Comparison of ENCODE assay signal across 18 cellular contexts in genomic region chr3:14174483-14174882, GRCh38. TPM values are rescaled to one million over a fixed set of nuclear protein-coding genes. Genes with fewer than 3 reads are reported as not detected.
DNase-seq lines count a peak whose midpoint lies in the region; ATAC-seq, FAIRE-seq and TF ChIP-seq lines count a peak whose summit lies in the region.
"Had no signal": no experiment of that assay in that cellular context is flagged by ENCODE, and none has a peak within 500 bp of the region (broad histone marks: within the 10 kb centered on the region; RNA-seq: fewer than 3 reads in every experiment).

No MANE protein-coding gene starts in this region.

- peaks cover 63% of the 10 kb centered on the region for H3K36me3 Mint-ChIP-seq in CD4-positive, alpha-beta T cell (ENCODE audit: low read depth)

- peak overlapping the region; percentile 79 for H3K4me3 Mint-ChIP-seq in CD4-positive, alpha-beta T cell
- H3K4me3 Mint-ChIP-seq: GM23338, WTC11 had no signal

- CTCF ChIA-PET in CD4-positive, alpha-beta T cell (lab: Charles Lee) = no interaction called here
- CTCF ChIA-PET in HEK293 (lab: Yijun Ruan, JAX) = interaction anchor here (0.9 to 1.2 kb wide), 2 partner anchors 29 to 278 kb away, joined by 3 to 4 read pairs; no protein-coding TSS in a partner anchor

- no peak for TF ChIP-seq CTCF in CD4-positive, alpha-beta T cell (IDR thresholded peaks at IDR 0.05)
- TF ChIP-seq CTCF in HEK293 (tag by site-specific recombination; IDR thresholded peaks at IDR 0.05) = no peak
- no peak for TF ChIP-seq CTCF in keratinocyte (optimal IDR thresholded peaks at IDR 0.05 in 1 of 3, IDR thresholded peaks at IDR 0.05 in 1 of 3, conservative IDR thresholded peaks at IDR 0.05 in 1 of 3; ENCODE audit: extremely low read depth in 1 of 3, insufficient read depth in 2 of 3, low read length in 3 of 3)
- no peak for TF ChIP-seq CTCF in lower lobe of right lung (IDR thresholded peaks at IDR 0.05)

- POLR2A ChIA-PET in CD4-positive, alpha-beta T cell (lab: Charles Lee) = interaction anchor here (0.8 to 3.1 kb wide), 4 partner anchors 30 to 477 kb away, joined by 3 to 33 read pairs (median 18); partner anchors contain the start of genes CCDC174, CHCHD4 and TMEM43
- POLR2A ChIA-PET in HEK293 (lab: Yijun Ruan, JAX) = interaction anchor here (2.9 kb wide), 1 partner anchor 49 kb away, joined by 10 read pairs; the partner anchor contains the start of genes CHCHD4 and TMEM43

- intact Hi-C loops in CD4-positive, alpha-beta T cell (cut with DNase I, micrococcal nuclease) = loop anchor here (2.0 to 10.0 kb wide), 7 partner anchors 18 to 770 kb away; partner anchors contain the start of genes NR2C2 (in 1 of the 2) and NUP210 (in 1 of the 2)
- intact Hi-C loops in lower lobe of right lung (cut with DNase I) = no loop called here

- H3K4me1 ChIP-seq in HEK293 (ENCODE audit: control insufficient read depth, insufficient read depth, low read length) (peaks cover 4% of the 10 kb centered on the region; the same call in 1 of the 2 replicates), keratinocyte (ENCODE audit: control insufficient read depth, extremely low read depth, insufficient read depth, low read length) (peaks cover 58% of the 10 kb centered on the region), lower lobe of right lung (peaks cover 30% of the 10 kb centered on the region)

- peak overlapping the region; percentile 93 for H3K27ac Mint-ChIP-seq in CD4-positive, alpha-beta T cell
- H3K27ac Mint-ChIP-seq: activated naive CD8-positive, alpha-beta T cell treated with anti-CD3 and anti-CD28 coated beads, Interleukin-2, amount 50 U/mL, for 24 hours; GM23338; WTC11 had no signal

- no peak for FAIRE-seq in keratinocyte (lab: Jason Lieb, UNC)

- dilution Hi-C loops in keratinocyte (cut with MboI; ENCODE audit: extremely low pct_ligation_motif_present, low sequenced_read_pairs) = no loop called here

- peaks cover 19 to 39% of the 10 kb centered on the region in 2 experiments; a peak in 2 of 3 replicates for H3K36me3 ChIP-seq in HEK293 (ENCODE audit: control insufficient read depth in 2 of 2, insufficient read depth in 1 of 2, low read length in 2 of 2)
- peaks cover 8 to 21% of the 10 kb centered on the region in 2 experiments for H3K36me3 ChIP-seq in keratinocyte (ENCODE audit: control insufficient read depth in 2 of 2, extremely low read depth in 1 of 2, insufficient read depth in 2 of 2, low read length in 2 of 2)
- H3K36me3 ChIP-seq in lower lobe of right lung = peaks cover 36% of the 10 kb centered on the region

- DNase-seq in CD4-positive, alpha-beta T cell = no peak
- DNase-seq in amniotic epithelial cell (ENCODE audit: low read depth) (peak; percentile 45), keratinocyte (ENCODE audit: low read depth, low spot score) (no peak), NCI-H1048 (lab: John Stamatoyannopoulos, UW) (no peak), lower lobe of right lung (no peak)
- no peak for DNase-seq in stimulated activated CD4-positive, alpha-beta T cell treated with anti-CD3 and anti-CD28 coated beads, Interleukin-4, amount 100 ng/mL, for 24 hours
- DNase-seq: activated naive CD8-positive, alpha-beta T cell treated with anti-CD3 and anti-CD28 coated beads, Interleukin-2, amount 50 U/mL, for 24 hours; NCI-H2029; NCI-H510A treated with DMSO at 0.1 percent for 48 hours; PC-9; stimulated activated CD4-positive, alpha-beta T cell treated with anti-CD3 and anti-CD28 coated beads, Interleukin-2, amount 100 ng/mL, for 24 hours; SW 1271 had no signal

- H3K27ac ChIP-seq in CD4-positive, alpha-beta T cell (ENCODE audit: low read depth, low read length) = no peak overlapping the region
- no peak overlapping the region for H3K27ac ChIP-seq in HEK293 (ENCODE audit: extremely low read depth, low read depth, low read length)
- H3K27ac ChIP-seq in keratinocyte (ENCODE audit: control insufficient read depth, insufficient read depth, low read length) = peak overlapping the region; percentile 66
- no peak overlapping the region for H3K27ac ChIP-seq in lower lobe of right lung
- H3K27ac ChIP-seq: C4-2B, neutrophil, PC-9, suprapubic skin had no signal

- no peaks in the 10 kb centered on the region for H3K9me3 Mint-ChIP-seq in CD4-positive, alpha-beta T cell
- H3K9me3 Mint-ChIP-seq: activated naive CD8-positive, alpha-beta T cell treated with anti-CD3 and anti-CD28 coated beads, Interleukin-2, amount 50 U/mL, for 24 hours; WTC11 had no signal

- H3K4me3 ChIP-seq in HEK293 (ENCODE audit: low read depth, low read length) = no peak overlapping the region
- peak overlapping the region in 1 of 3 experiments; percentile 46 for H3K4me3 ChIP-seq in keratinocyte (ENCODE audit: control insufficient read depth in 2 of 3, extremely low read depth in 1 of 3, insufficient read depth in 2 of 3, low read depth in 1 of 3, low read length in 3 of 3)
- no peak overlapping the region for H3K4me3 ChIP-seq in lower lobe of right lung
- H3K4me3 ChIP-seq: GM23338, PC-9, suprapubic skin had no signal

- H3K9me1 ChIP-seq in keratinocyte (ENCODE audit: control insufficient read depth, extremely low read depth, insufficient read depth, low read length) = peaks cover 4% of the 10 kb centered on the region

- H3K79me2 ChIP-seq in keratinocyte (ENCODE audit: control insufficient read depth, insufficient read depth, low read length) = peaks cover 58% of the 10 kb centered on the region

- H3K9ac ChIP-seq in keratinocyte (ENCODE audit: control insufficient read depth, extremely low read depth, insufficient read depth, low read length) = no peak overlapping the region

- H3K27me3 Mint-ChIP-seq in CD4-positive, alpha-beta T cell = no peaks in the 10 kb centered on the region
- H3K27me3 Mint-ChIP-seq: activated naive CD8-positive, alpha-beta T cell treated with anti-CD3 and anti-CD28 coated beads, Interleukin-2, amount 50 U/mL, for 24 hours had no signal

- ATAC-seq in CD4-positive, alpha-beta T cell (ENCODE audit: poor library complexity) = no peak
- no peak for ATAC-seq in lower lobe of right lung
- ATAC-seq: activated naive CD8-positive, alpha-beta T cell treated with anti-CD3 and anti-CD28 coated beads, Interleukin-2, amount 50 U/mL, for 24 hours; GM23338; WTC11 had no signal

- H2AFZ ChIP-seq in keratinocyte (ENCODE audit: control insufficient read depth, low read length) = no peak overlapping the region
- H2AFZ ChIP-seq: GM23338, PC-9 had no signal

- peaks cover 82% of the 10 kb centered on the region for H3K4me1 Mint-ChIP-seq in CD4-positive, alpha-beta T cell (ENCODE audit: low read depth)

- no peaks in the 10 kb centered on the region for H3K27me3 ChIP-seq in CD4-positive, alpha-beta T cell (ENCODE audit: control insufficient read depth, insufficient read depth, low read length)
- H3K27me3 ChIP-seq in keratinocyte (ENCODE audit: control insufficient read depth, extremely low read depth, insufficient read depth, low read length) (no peaks in the 10 kb centered on the region), lower lobe of right lung (ENCODE audit: low read depth) (no peaks in the 10 kb centered on the region)
- H3K27me3 ChIP-seq: neutrophil, suprapubic skin had no signal

- no peaks in the 10 kb centered on the region for H3K9me3 ChIP-seq in CD4-positive, alpha-beta T cell (ENCODE audit: control insufficient read depth, low read length)
- H3K9me3 ChIP-seq in HEK293 (ENCODE audit: control insufficient read depth, insufficient read depth, low read depth, low read length) (no peaks in the 10 kb centered on the region), keratinocyte (ENCODE audit: control insufficient read depth, low read depth, low read length) (no peaks in the 10 kb centered on the region), lower lobe of right lung (no peaks in the 10 kb centered on the region)
- H3K9me3 ChIP-seq: neutrophil, suprapubic skin had no signal

- H4K20me1 ChIP-seq in keratinocyte (ENCODE audit: control insufficient read depth, extremely low read depth, insufficient read depth, low read length) = no peaks in the 10 kb centered on the region

- H3K4me2 ChIP-seq in keratinocyte (ENCODE audit: control insufficient read depth, extremely low read depth, insufficient read depth, low read depth, low read length) = peak overlapping the region; percentile 100
- H3K4me2 ChIP-seq: GM23338, PC-9 had no signal

RNA-seq across cellular contexts. Expression of gene XPC, which starts 3.9 kb away (rescaled TPM):
- 10 to 100 TPM; 59.2 to 65.1 TPM for total RNA-seq in CD4-positive, alpha-beta T cell
- 19.4 to 24.9 TPM (median 22.0 TPM) in 3 replicates for polyA plus RNA-seq in keratinocyte
- polyA plus RNA-seq in keratinocyte (2011; ENCODE audit: low read depth) = 91.7 TPM
- polyA plus RNA-seq in keratinocyte (2011; cell fraction: cytosol; rRNA removed) = 24.3 and 40.5 TPM in 2 replicates
- polyA plus RNA-seq in keratinocyte (2011; cell fraction: nucleus; rRNA removed) = 72.5 and 73.3 TPM in 2 replicates
- 27.5 and 32.6 TPM in 2 replicates for polyA plus RNA-seq in keratinocyte (2012; ENCODE audit: low replicate concordance)
- 23.4 to 28.6 TPM (median 24.8 TPM) in 3 replicates for polyA minus RNA-seq in keratinocyte
- polyA minus RNA-seq in keratinocyte (2011; cell fraction: cytosol; rRNA and poly(A)+ RNA removed) = 11.9 TPM
- 32.7 and 46.7 TPM in 2 replicates for polyA minus RNA-seq in keratinocyte (2011; cell fraction: nucleus; rRNA and poly(A)+ RNA removed)
- total RNA-seq in lower lobe of right lung = 31.8 TPM

RNA-seq across cellular contexts. Expression of gene LSM3, which starts 4.1 kb away (rescaled TPM):
- total RNA-seq in CD4-positive, alpha-beta T cell = 1 to 10 TPM; 6.5 to 6.9 TPM
- 10.7 to 26.1 TPM (median 13.2 TPM) in 3 replicates for polyA plus RNA-seq in keratinocyte
- polyA plus RNA-seq in keratinocyte (2011; ENCODE audit: low read depth) = 28.0 TPM
- polyA plus RNA-seq in keratinocyte (2011; cell fraction: cytosol; rRNA removed) = 13.9 and 18.7 TPM in 2 replicates
- 2.3 and 5.2 TPM in 2 replicates for polyA plus RNA-seq in keratinocyte (2011; cell fraction: nucleus; rRNA removed)
- polyA plus RNA-seq in keratinocyte (2012; ENCODE audit: low replicate concordance) = 13.6 and 21.0 TPM in 2 replicates
- polyA minus RNA-seq in keratinocyte = 0.56 to 3.4 TPM (median 0.96 TPM) in 3 replicates
- polyA minus RNA-seq in keratinocyte (2011; cell fraction: cytosol; rRNA and poly(A)+ RNA removed) = 2.7 TPM
- 0.32 and 0.93 TPM in 2 replicates for polyA minus RNA-seq in keratinocyte (2011; cell fraction: nucleus; rRNA and poly(A)+ RNA removed)
- total RNA-seq in lower lobe of right lung = 9.5 TPM

RNA-seq across cellular contexts. Expression of gene TMEM43, which starts 49.6 kb away (rescaled TPM):
- 10 to 100 TPM; 24.8 to 27.6 TPM for total RNA-seq in CD4-positive, alpha-beta T cell
- 98.8 to 117 TPM (median 111 TPM) in 3 replicates for polyA plus RNA-seq in keratinocyte
- 31.8 TPM for polyA plus RNA-seq in keratinocyte (2011; ENCODE audit: low read depth)
- polyA plus RNA-seq in keratinocyte (2011; cell fraction: cytosol; rRNA removed) = 65.1 and 66.9 TPM in 2 replicates
- polyA plus RNA-seq in keratinocyte (2011; cell fraction: nucleus; rRNA removed) = 236 TPM in 2 replicates
- 69.7 and 81.4 TPM in 2 replicates for polyA plus RNA-seq in keratinocyte (2012; ENCODE audit: low replicate concordance)
- polyA minus RNA-seq in keratinocyte = 114 to 170 TPM (median 147 TPM) in 3 replicates
- polyA minus RNA-seq in keratinocyte (2011; cell fraction: cytosol; rRNA and poly(A)+ RNA removed) = 81.9 TPM
- 136 and 182 TPM in 2 replicates for polyA minus RNA-seq in keratinocyte (2011; cell fraction: nucleus; rRNA and poly(A)+ RNA removed)
- total RNA-seq in lower lobe of right lung = 73.7 TPM

RNA-seq across cellular contexts. Expression of gene CHCHD4, which starts 49.8 kb away (rescaled TPM):
- total RNA-seq in CD4-positive, alpha-beta T cell = 1 to 10 TPM in 1 of 2 experiments, under 1 TPM in 1; 0.50 to 1.1 TPM
- 12.0 to 22.1 TPM (median 19.8 TPM) in 3 replicates for polyA plus RNA-seq in keratinocyte
- 7.4 TPM for polyA plus RNA-seq in keratinocyte (2011; ENCODE audit: low read depth)
- polyA plus RNA-seq in keratinocyte (2011; cell fraction: cytosol; rRNA removed) = 17.1 and 21.0 TPM in 2 replicates
- 7.7 and 7.8 TPM in 2 replicates for polyA plus RNA-seq in keratinocyte (2011; cell fraction: nucleus; rRNA removed)
- polyA plus RNA-seq in keratinocyte (2012; ENCODE audit: low replicate concordance) = 14.2 and 15.8 TPM in 2 replicates
- 3.8 to 12.4 TPM (median 7.0 TPM) in 3 replicates for polyA minus RNA-seq in keratinocyte
- polyA minus RNA-seq in keratinocyte (2011; cell fraction: cytosol; rRNA and poly(A)+ RNA removed) = 4.8 TPM
- 2.6 and 3.3 TPM in 2 replicates for polyA minus RNA-seq in keratinocyte (2011; cell fraction: nucleus; rRNA and poly(A)+ RNA removed)
- total RNA-seq in lower lobe of right lung = 12.6 TPM
